19 cellular contexts compared by ENCODE assay signal in the genomic region with DNA sequence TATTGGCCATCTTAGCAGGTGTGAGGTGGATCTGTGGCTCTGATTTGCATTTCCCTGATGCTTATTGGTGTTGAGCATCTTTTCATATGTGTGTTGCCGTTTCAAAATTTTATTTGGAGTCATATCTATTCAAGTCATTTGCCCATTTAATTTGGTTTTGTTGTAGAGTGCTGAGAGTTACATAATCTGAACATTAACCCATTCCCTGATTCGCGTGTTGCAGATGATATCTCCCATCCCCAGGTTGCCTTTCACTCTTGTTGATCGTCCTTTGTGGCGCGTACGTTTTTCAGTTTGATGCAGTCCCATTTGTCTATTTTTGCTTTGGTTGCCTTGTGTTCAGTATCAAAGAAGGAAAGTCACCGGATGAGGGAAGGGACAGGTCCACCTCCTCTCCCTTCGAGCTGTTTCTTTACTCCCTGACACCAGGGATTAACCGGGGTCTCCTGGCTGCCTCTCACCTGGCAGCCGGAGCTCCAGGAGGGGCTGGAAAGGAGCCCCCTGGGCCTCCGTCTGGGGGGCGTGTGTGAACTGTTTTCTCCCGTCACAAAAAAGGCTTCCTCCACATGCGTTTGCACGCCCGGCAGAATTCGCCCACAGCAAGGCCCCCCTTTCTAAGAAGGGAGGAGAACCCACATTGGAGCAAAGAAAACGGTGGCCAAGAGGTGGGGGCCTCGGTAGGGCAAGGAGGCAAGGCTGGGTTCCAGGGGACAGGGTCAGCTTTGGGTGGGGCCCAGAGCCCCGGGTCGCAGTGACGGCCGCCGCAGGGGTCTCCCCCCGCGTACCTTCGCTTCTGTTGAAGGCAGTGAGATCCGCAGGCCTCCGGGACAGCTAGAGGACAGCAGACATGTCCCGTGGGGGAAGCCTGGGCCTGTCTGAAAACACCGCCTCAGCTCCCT. TPM values are rescaled to one million over a fixed set of nuclear protein-coding genes. Genes with fewer than 3 reads are reported as not detected.
A peak's percentile ranks its signal among the peaks of the same experiment; 100 is the strongest.
DNase-seq lines count a peak whose midpoint lies in the region; ATAC-seq, FAIRE-seq and TF ChIP-seq lines count a peak whose summit lies in the region.
"Had no signal": no experiment of that assay in that cellular context is flagged by ENCODE, and none has a peak within 500 bp of the region (broad histone marks: within the 10 kb centered on the region; RNA-seq: fewer than 3 reads in every experiment).

No MANE protein-coding gene starts in this region.

- H4K91ac ChIP-seq in H1 (replicated peaks; ENCODE audit: insufficient read length, low read length) = no peak overlapping the region

- H2BK15ac ChIP-seq in H1 (ENCODE audit: low read length) = 0 out of 2 replicates have a peak overlapping the region, but pooled peaks have one; percentile 5

- H2AFZ ChIP-seq in H1 (ENCODE audit: low read length) (no peak overlapping the region), osteoblast (ENCODE audit: low read length) (no peak overlapping the region)

- peak; percentile 36 for FAIRE-seq in H1 (lab: Jason Lieb, UNC)
- FAIRE-seq: K562, keratinocyte had no signal

- H3K56ac ChIP-seq in H1 (replicated peaks; ENCODE audit: insufficient read length, low read depth, low read length) = no peak overlapping the region

- no peak for TF ChIP-seq CTCF in H1 (IDR thresholded peaks at IDR 0.05; ENCODE audit: control extremely low read depth in 1 of 3, insufficient read depth in 1 of 3, low read depth in 1 of 3, low read length in 3 of 3)
- no peak for TF ChIP-seq CTCF in osteoblast (IDR thresholded peaks at IDR 0.05; ENCODE audit: extremely low read depth, low read depth, low read length)

- no peak overlapping the region; the same call in 1 of the 2 replicates for H4K8ac ChIP-seq in H1 (ENCODE audit: extremely low read depth, insufficient read depth, low read length)

- H3K36me3 ChIP-seq in HUES6 (ENCODE audit: control insufficient read depth, insufficient read depth, low read length) (no peaks in the 10 kb centered on the region), H1 (ENCODE audit: control insufficient read depth in 2 of 4, insufficient read depth in 4 of 4, low read length in 3 of 4) (peaks cover 0 to 8% (median 0%) of the 10 kb centered on the region in 4 experiments; a peak in 1 of 8 replicates), osteoblast (ENCODE audit: insufficient read depth, low read length) (no peaks in the 10 kb centered on the region)
- H3K36me3 ChIP-seq: uterus had no signal

- 9% methylated on average over 29 of the region's 32 CpGs; no CpG with 5 or more reads in 1 of the 2 experiments for WGBS in H1 (ENCODE audit: extremely low coverage in 1 of 2, insufficient coverage in 1 of 2, insufficient read length in 1 of 2, insufficient replicate concordance in 2 of 2, low coverage in 1 of 2, low lambda C conversion rate in 2 of 2, missing lambda C conversion rate in 1 of 2), 2 experiments

- H3K27ac ChIP-seq in HUES6 (ENCODE audit: low read depth, low read length) (no peak overlapping the region), H1 (ENCODE audit: low read depth, low read length) (no peak overlapping the region), osteoblast (ENCODE audit: low read depth, low read length) (no peak overlapping the region)
- H3K27ac ChIP-seq: uterus had no signal

- no peak overlapping the region for H4K5ac ChIP-seq in H1 (ENCODE audit: insufficient read length, low read depth, low read length)

- H2AK5ac ChIP-seq in H1 (ENCODE audit: low read depth, low read length) = no peak overlapping the region

- CTCF ChIA-PET in H1 (lab: Charles Lee; ENCODE audit: partially characterized antibody) = interaction anchor here (0.7 to 1.3 kb wide), 5 partner anchors 10 to 31 kb away, joined by 3 to 4 read pairs (median 3); no protein-coding TSS in a partner anchor

- H3K4ac ChIP-seq in H1 (replicated peaks; ENCODE audit: insufficient read length, low read depth, low read length) = no peak overlapping the region

- H3K23ac ChIP-seq in H1 (ENCODE audit: insufficient read length) = no peak overlapping the region

- peak overlapping the region; percentile 60; the same call in 1 of the 2 replicates for H3K18ac ChIP-seq in H1 (ENCODE audit: extremely low read depth, low read length)

- peaks cover 12 to 24% of the 10 kb centered on the region in 2 experiments for H4K20me1 ChIP-seq in H1 (replicated peaks in 1 of 2; ENCODE audit: control insufficient read depth in 1 of 2, insufficient read depth in 2 of 2, low read length in 2 of 2)
- no peaks in the 10 kb centered on the region for H4K20me1 ChIP-seq in osteoblast (ENCODE audit: insufficient read depth, low read length)

- no peaks in the 10 kb centered on the region for H3K9me3 ChIP-seq in HUES6 (ENCODE audit: control insufficient read depth, insufficient read depth, low read depth, low read length)
- H3K9me3 ChIP-seq in H1 (ENCODE audit: insufficient read depth in 2 of 2, low read depth in 1 of 2, low read length in 1 of 2) = no peaks in the 10 kb centered on the region
- no peaks in the 10 kb centered on the region for H3K9me3 ChIP-seq in osteoblast (ENCODE audit: low read depth, low read length)
- H3K9me3 ChIP-seq: uterus had no signal

- TF ChIP-seq EP300 in H1 (IDR thresholded peaks at IDR 0.05; ENCODE audit: borderline replicate concordance in 1 of 2, low read depth in 2 of 2, low read length in 2 of 2) = no peak

- H2BK20ac ChIP-seq in H1 (ENCODE audit: low read length) = no peak overlapping the region

- H2BK12ac ChIP-seq in H1 (ENCODE audit: low read depth, low read length) = no peak overlapping the region

- peak overlapping the region; percentile 34 to 45; a peak in 2 of 4 replicates for H3K4me2 ChIP-seq in H1 (ENCODE audit: insufficient read depth in 1 of 2, low read depth in 2 of 2, low read length in 2 of 2)
- no peak overlapping the region for H3K4me2 ChIP-seq in osteoblast (ENCODE audit: insufficient read depth, low read length)

- H3K27me3 ChIP-seq in HUES6 (ENCODE audit: control insufficient read depth, insufficient read depth, low read length) = peaks cover 99% of the 10 kb centered on the region
- H3K27me3 ChIP-seq in H1 (replicated peaks in 1 of 4; ENCODE audit: control insufficient read depth in 3 of 4, extremely low read depth in 1 of 4, insufficient read depth in 3 of 4, low read length in 3 of 4) = peaks cover 89 to 100% (median 99%) of the 10 kb centered on the region in 4 experiments
- H3K27me3 ChIP-seq in osteoblast (ENCODE audit: insufficient read depth, low read length) = peaks cover 95% of the 10 kb centered on the region

- H3K14ac ChIP-seq in H1 (ENCODE audit: insufficient read length) = no peak overlapping the region

- H3K23me2 ChIP-seq in H1 (ENCODE audit: low read depth, low read length) = peaks cover 2% of the 10 kb centered on the region; the same call in 1 of the 2 replicates

- no peaks in the 10 kb centered on the region for H3K79me1 ChIP-seq in H1 (ENCODE audit: low read depth, low read length)

- H2BK5ac ChIP-seq in H1 (ENCODE audit: low read depth, low read length) = no peak overlapping the region

- H3K4me1 ChIP-seq in HUES6 (ENCODE audit: control insufficient read depth, insufficient read depth, low read length) (peaks cover 29% of the 10 kb centered on the region), H1 (replicated peaks in 1 of 4; ENCODE audit: control insufficient read depth in 3 of 4, insufficient read depth in 4 of 4, low read length in 3 of 4) (peaks cover 3 to 33% (median 11%) of the 10 kb centered on the region in 4 experiments; a peak in 6 of 7 replicates), osteoblast (ENCODE audit: insufficient read depth, low read length) (no peaks in the 10 kb centered on the region)

- H3K4me3 ChIP-seq in HUES6 (ENCODE audit: low read depth, low read length) (peak overlapping the region; percentile 6), H1 (ENCODE audit: extremely low read depth in 1 of 4, insufficient read depth in 2 of 4, low read depth in 3 of 4, low read length in 4 of 4) (peak overlapping the region in 1 of 4 experiments; percentile 48; a peak in 2 of 8 replicates), osteoblast (ENCODE audit: insufficient read depth, low read length) (no peak overlapping the region)
- H3K4me3 ChIP-seq: K562, uterus had no signal

- ATAC-seq in HG03354 (IDR thresholded peaks at IDR 0.05; ENCODE audit: poor library complexity, severe bottlenecking, unreplicated experiment) = no peak
- ATAC-seq: activated CD4-positive, alpha-beta T cell treated with anti-CD3 and anti-CD28 coated beads for 36 hours; K562 had no signal

- H3K9ac ChIP-seq in HUES6 (ENCODE audit: low read length) (no peak overlapping the region), H1 (replicated peaks in 1 of 4; ENCODE audit: extremely low read depth in 1 of 4, low read depth in 3 of 4, low read length in 3 of 4) (no peak overlapping the region)

- no peak for TF ChIP-seq POLR2A in H1 (IDR thresholded peaks at IDR 0.05; ENCODE audit: control extremely low read depth in 1 of 2, low read depth in 2 of 2, low read length in 2 of 2)

- no peak for TF ChIP-seq RAD21 in H1 (IDR thresholded peaks at IDR 0.05 in 1 of 2, conservative IDR thresholded peaks at IDR 0.05 in 1 of 2; ENCODE audit: low read depth in 2 of 2, low read length in 2 of 2)

- no peak overlapping the region for H2BK120ac ChIP-seq in H1 (replicated peaks; ENCODE audit: low read depth, low read length)

- DNase-seq in activated CD8-positive, alpha-beta memory T cell treated with anti-CD3 and anti-CD28 coated beads for 24 hours = peak; percentile 54
- no peak for DNase-seq in activated CD8-positive, alpha-beta memory T cell treated with anti-CD3 and anti-CD28 coated beads, Interleukin-2, amount 50 U/mL, for 4 hours
- DNase-seq in H1 (ENCODE audit: low read depth in 1 of 2, low spot score in 2 of 2) (peak in 1 of 2 experiments; percentile 43), osteoblast (ENCODE audit: insufficient read length, low spot score, missing footprints) (peak; percentile 73), T1000 (lab: John Stamatoyannopoulos, UW) (no peak)
- no peak for DNase-seq in stimulated activated CD4-positive, alpha-beta T cell treated with anti-CD3 and anti-CD28 coated beads, Interleukin-2, amount 100 ng/mL, for 48 hours
- DNase-seq: activated CD4-positive, alpha-beta T cell treated with anti-CD3 and anti-CD28 coated beads for 36 hours; aorta; cortex of kidney; NCI-H1092; NK-92 treated with Interleukin-12 subunit alpha and Interleukin-12 subunit beta, amount 100 ng/mL, for 24 hours; stimulated activated naive CD4-positive, alpha-beta T cell treated with Interleukin-2 at 50 U/mL for 16 hours; uterus had no signal

- POLR2A ChIA-PET in H1 (lab: Charles Lee; ENCODE audit: partially characterized antibody) = interaction anchor here (0.9 to 3.1 kb wide), 5 partner anchors 8 to 17 kb away, joined by 3 to 15 read pairs (median 5); partner anchors contain the start of gene MNX1

- H3K79me2 ChIP-seq in H1 (ENCODE audit: control insufficient read depth in 1 of 2, insufficient read depth in 2 of 2, low read length in 2 of 2) (no peaks in the 10 kb centered on the region), osteoblast (ENCODE audit: insufficient read depth, low read length) (no peaks in the 10 kb centered on the region)

RNA-seq across cellular contexts. Expression of gene MNX1, which starts 8.3 kb away (rescaled TPM):
- total RNA-seq in H1 (2021; fragmentation: NEBNext Ultra II Directional; extraction: Animal tissue kit (Norgen Biotek cat#: 25700)) = 0.39 and 0.52 TPM in 2 replicates
- polyA plus RNA-seq in H1 (2011; rRNA removed) = not detected in 2 replicates
- polyA plus RNA-seq in H1 (2011; cell fraction: cytosol; rRNA removed) = 0.04 TPM
- 0.10 TPM for polyA plus RNA-seq in H1 (2011; cell fraction: nucleus; rRNA removed)
- polyA plus RNA-seq in H1 (2012, experiment 1 of 2) = 0.11 TPM in 1 of 4 replicates, not detected in the others
- not detected for polyA plus RNA-seq in H1 (2012, experiment 2 of 2)
- 0.10 TPM for polyA plus RNA-seq in H1 (2013, experiment 1 of 2)
- polyA plus RNA-seq in H1 (2013, experiment 2 of 2) = 0.09 TPM
- polyA minus RNA-seq in H1 (2011; rRNA and poly(A)+ RNA removed) = not detected in 2 replicates
- polyA minus RNA-seq in H1 (2011; cell fraction: cytosol; rRNA and poly(A)+ RNA removed) = not detected
- not detected for polyA minus RNA-seq in H1 (2011; cell fraction: nucleus; rRNA and poly(A)+ RNA removed)
- not detected in 2 replicates for total RNA-seq in osteoblast
- total RNA-seq: A673; activated CD4-positive, alpha-beta T cell treated with anti-CD3 and anti-CD28 coated beads for 36 hours; aorta; glomerular endothelial cell had no signal
- polyA plus RNA-seq: keratinocyte had no signal

RNA-seq across cellular contexts. Expression of gene NOM1, which starts 52.7 kb away (rescaled TPM):
- total RNA-seq in H1 (2021; fragmentation: NEBNext Ultra II Directional; extraction: Animal tissue kit (Norgen Biotek cat#: 25700)) = 29.1 and 31.6 TPM in 2 replicates
- 10.6 and 16.7 TPM in 2 replicates for polyA plus RNA-seq in H1 (2011; rRNA removed)
- 16.5 TPM for polyA plus RNA-seq in H1 (2011; cell fraction: cytosol; rRNA removed)
- 48.8 TPM for polyA plus RNA-seq in H1 (2011; cell fraction: nucleus; rRNA removed)
- 17.6 to 29.3 TPM (median 21.3 TPM) in 4 replicates for polyA plus RNA-seq in H1 (2012, experiment 1 of 2)
- 4.1 TPM for polyA plus RNA-seq in H1 (2012, experiment 2 of 2)
- polyA plus RNA-seq in H1 (2013, experiment 1 of 2) = 13.8 TPM
- polyA plus RNA-seq in H1 (2013, experiment 2 of 2) = 13.1 TPM
- polyA minus RNA-seq in H1 (2011; rRNA and poly(A)+ RNA removed) = 24.8 and 31.5 TPM in 2 replicates
- polyA minus RNA-seq in H1 (2011; cell fraction: cytosol; rRNA and poly(A)+ RNA removed) = 18.3 TPM
- polyA minus RNA-seq in H1 (2011; cell fraction: nucleus; rRNA and poly(A)+ RNA removed) = 51.7 TPM
- 11.6 and 17.1 TPM in 2 replicates for total RNA-seq in osteoblast

Comparison
In these comparisons a context has a peak if more than half of its experiments do, and no peak if none do; other contexts are left out.
1. DNase-seq: peak in activated CD8-positive, alpha-beta memory T cell treated with anti-CD3 and anti-CD28 coated beads for 24 hours (single experiment) and osteoblast (single experiment); none in activated CD8-positive, alpha-beta memory T cell treated with anti-CD3 and anti-CD28 coated beads, Interleukin-2, amount 50 U/mL, for 4 hours (single experiment), stimulated activated CD4-positive, alpha-beta T cell treated with anti-CD3 and anti-CD28 coated beads, Interleukin-2, amount 100 ng/mL, for 48 hours (0 of 2) and T1000 (single experiment).